ENCODE assay signal across 24 cellular contexts in the genomic region with DNA sequence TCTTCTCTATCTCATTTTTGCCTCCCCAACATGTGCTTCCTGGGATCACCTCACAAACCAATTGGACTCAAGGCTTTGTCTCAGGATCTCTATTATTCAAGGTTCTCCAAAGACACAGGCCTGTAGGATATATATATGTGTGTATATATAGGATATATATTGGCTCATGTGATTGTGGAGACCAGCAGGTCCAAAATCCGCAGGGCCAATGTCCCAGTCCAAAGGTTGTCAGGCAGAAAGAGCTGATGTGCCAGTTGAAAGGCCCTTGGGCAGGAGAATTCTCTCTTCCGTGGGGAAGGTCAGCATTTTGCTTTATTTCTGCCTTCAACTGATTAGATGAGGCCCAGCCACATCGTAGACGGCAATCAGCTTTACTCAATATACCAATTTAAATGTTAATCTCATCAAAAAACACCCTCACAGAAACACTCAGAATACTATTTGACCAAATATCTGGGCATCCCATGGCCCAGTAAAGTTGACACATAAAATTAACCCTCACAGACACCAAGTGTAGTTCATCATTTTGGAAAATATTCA. TPM values are rescaled to one million over a fixed set of nuclear protein-coding genes. Genes with fewer than 3 reads are reported as not detected.
"Had no signal": no experiment of that assay in that cellular context is flagged by ENCODE, and none has a peak within 500 bp of the region (broad histone marks: within the 10 kb centered on the region; RNA-seq: fewer than 3 reads in every experiment).

No MANE protein-coding gene starts in this region.

- H3K27ac Mint-ChIP-seq: activated naive CD4-positive, alpha-beta T cell treated with anti-CD3 and anti-CD28 coated beads for 36 hours; stimulated activated naive B cell treated with anti-CD40 and anti-IgM and Interleukin-4, amounts not matched to agents 10 μg/mL and 1 μg/mL and 100 μg/mL, for 72 hours had no signal

- H3K9me3 ChIP-seq: esophagus squamous epithelium, left lung, lower lobe of right lung, mucosa of descending colon, neutrophil, pancreas, psoas muscle, sigmoid colon, suprapubic skin had no signal

- H3K4me3 ChIP-seq: left lung, lower lobe of right lung, mucosa of descending colon, pancreas, psoas muscle, sigmoid colon, SK-N-MC, stomach, suprapubic skin, tibial artery had no signal

- DNase-seq: activated CD4-positive, alpha-beta T cell treated with anti-CD3 and anti-CD28 coated beads, Interleukin-2, amount 50 U/mL, for 4 hours; activated effector memory CD4-positive, alpha-beta T cell treated with Interleukin-2 at 50 U/mL for 16 hours; aorta; caudate nucleus; esophagus squamous epithelium; foreskin melanocyte; left lung; lower lobe of right lung; pancreas; psoas muscle; sigmoid colon; stimulated activated CD4-positive, alpha-beta T cell treated with anti-CD3 and anti-CD28 coated beads, Interleukin-4, amount 100 ng/mL, for 4 hours; stimulated activated naive B cell treated with anti-CD40 and anti-IgM and Interleukin-4, amounts not matched to agents 10 μg/mL and 1 μg/mL and 100 μg/mL, for 72 hours; stomach; T-helper 9 cell; tibial artery had no signal

- H3K36me3 ChIP-seq: lower lobe of right lung, neutrophil, pancreas, sigmoid colon, suprapubic skin had no signal

- FAIRE-seq: islet of Langerhans, pancreas, TTC549 had no signal

- H3K9me3 Mint-ChIP-seq: activated naive CD4-positive, alpha-beta T cell treated with anti-CD3 and anti-CD28 coated beads for 36 hours had no signal

- H3K4me1 ChIP-seq: left lung, pancreas, psoas muscle had no signal

- H3K27ac ChIP-seq: esophagus squamous epithelium, left lung, lower lobe of right lung, neutrophil, pancreas, psoas muscle, sigmoid colon, SK-N-MC, stomach, suprapubic skin, tibial artery had no signal

- H3K4me3 Mint-ChIP-seq: stimulated activated naive B cell treated with anti-CD40 and anti-IgM and Interleukin-4, amounts not matched to agents 10 μg/mL and 1 μg/mL and 100 μg/mL, for 72 hours had no signal

RNA-seq across cellular contexts. Expression of a gene that starts 1.3 kb away (rescaled TPM):
- total RNA-seq: left lung; lower lobe of right lung; T-helper 1 cell treated with Interleukin-12 subunit alpha and Interleukin-12 subunit beta and Interleukin-4 antibody, amounts not matched to agents 30 ng/mL and 1 ng/mL, for 36 hours had no signal
